8 cellular contexts compared by ENCODE assay signal in genomic region chr2:95682889-95683517, GRCh38.
DNase-seq lines count a peak whose midpoint lies in the region; ATAC-seq and TF ChIP-seq lines count a peak whose summit lies in the region.
"Not testable (repeated sequence)": the region's sequence is repeated elsewhere in the genome, so short reads cannot be mapped to it uniquely, and the experiment has no call there.

No MANE protein-coding gene starts in this region.

- not testable (repeated sequence) for TF ChIP-seq CTCF in PC-9 (conservative IDR thresholded peaks at IDR 0.05); colonic mucosa (IDR thresholded peaks at IDR 0.05); heart right ventricle (IDR thresholded peaks at IDR 0.05); sigmoid colon (IDR thresholded peaks at IDR 0.05)

- not testable (repeated sequence) for BruUV-seq in PC-9 (replicated peaks; lab: Mats Ljungman, UMichigan)

- H3K4me1 Mint-ChIP-seq in activated T-helper 2 cell treated with anti-CD3 and anti-CD28 coated beads, Interferon-gamma antibody, Interleukin-2, Interleukin-4, amounts not matched to agents 10 μg/mL and 5 μg/mL and 100 μg/mL, durations not matched to agents 14 hours and 24 hours and 36 hours (ENCODE audit: low read depth) = not testable (repeated sequence)

- CTCF ChIA-PET in PC-9 (lab: Charles Lee) = not testable (repeated sequence)

- not testable (repeated sequence) for TF ChIP-seq POLR2A in sigmoid colon (IDR thresholded peaks at IDR 0.05)

- not testable (repeated sequence) for TF ChIP-seq EP300 in sigmoid colon (IDR thresholded peaks at IDR 0.05)

- not testable (repeated sequence) for H3K9me2 ChIP-seq in PC-9 (ENCODE audit: insufficient read depth)

- H3K4me3 Mint-ChIP-seq in activated T-helper 2 cell treated with anti-CD3 and anti-CD28 coated beads, Interferon-gamma antibody, Interleukin-2, Interleukin-4, amounts not matched to agents 10 μg/mL and 5 μg/mL and 100 μg/mL, durations not matched to agents 14 hours and 24 hours and 36 hours (ENCODE audit: low read depth) = peak overlapping the region; percentile 71

- H3K36me3 Mint-ChIP-seq in activated T-helper 2 cell treated with anti-CD3 and anti-CD28 coated beads, Interferon-gamma antibody, Interleukin-2, Interleukin-4, amounts not matched to agents 10 μg/mL and 5 μg/mL and 100 μg/mL, durations not matched to agents 14 hours and 24 hours and 36 hours (ENCODE audit: low read depth) = not testable (repeated sequence)

- H3K4me2 ChIP-seq in PC-9 = peak overlapping the region; percentile 71

- H3F3A ChIP-seq in PC-9 (ENCODE audit: insufficient read depth, low read depth) = not testable (repeated sequence)

- not testable (repeated sequence) for H3K79me2 ChIP-seq in PC-9 (ENCODE audit: low read depth)

- not testable (repeated sequence) for H3K27ac Mint-ChIP-seq in activated T-helper 2 cell treated with anti-CD3 and anti-CD28 coated beads, Interferon-gamma antibody, Interleukin-2, Interleukin-4, amounts not matched to agents 10 μg/mL and 5 μg/mL and 100 μg/mL, durations not matched to agents 14 hours and 24 hours and 36 hours

- not testable (repeated sequence) for H3K9me3 Mint-ChIP-seq in activated T-helper 2 cell treated with anti-CD3 and anti-CD28 coated beads, Interferon-gamma antibody, Interleukin-2, Interleukin-4, amounts not matched to agents 10 μg/mL and 5 μg/mL and 100 μg/mL, durations not matched to agents 14 hours and 24 hours and 36 hours

- H3K27ac ChIP-seq in PC-9 = not testable (repeated sequence)
- H3K27ac ChIP-seq in colonic mucosa (peak overlapping the region; percentile 25), heart right ventricle (peak overlapping the region; percentile 50 to 79 (median 74)), mesodermal cell (ENCODE audit: low read depth, low read length, severe bottlenecking) (peak overlapping the region; percentile 66), sigmoid colon (peak overlapping the region; percentile 65 to 72 (median 70)), urinary bladder (ENCODE audit: low read depth) (peak overlapping the region; percentile 35)

- ATAC-seq in heart right ventricle = peak; percentile 22 to 54 (median 28)

- H3K4me3 ChIP-seq in PC-9 (peak overlapping the region; percentile 31; the same call in 1 of the 2 replicates), colonic mucosa (peak overlapping the region; percentile 28), heart right ventricle (peak overlapping the region in 9 of 10 donors; percentile 22 to 55 (median 48)), mesodermal cell (ENCODE audit: extremely low read depth, insufficient read depth, low read length, poor library complexity, severe bottlenecking) (peak overlapping the region; percentile 36), sigmoid colon (peak overlapping the region; percentile 5 to 51 (median 47)), urinary bladder (ENCODE audit: low read depth, low read length) (peak overlapping the region; percentile 34)

- intact Hi-C loops in PC-9 (cut with micrococcal nuclease; ENCODE audit: unreplicated experiment) = loop anchor here (5.0 kb wide), 1 partner anchor 156 kb away; no protein-coding TSS in a partner anchor
- intact Hi-C loops in activated T-helper 2 cell treated with anti-CD3 and anti-CD28 coated beads, Interferon-gamma antibody, Interleukin-2, Interleukin-4, amounts not matched to agents 10 μg/mL and 5 μg/mL and 100 μg/mL, durations not matched to agents 14 hours and 24 hours and 36 hours (cut with micrococcal nuclease); colonic mucosa (cut with DNase I); heart right ventricle (cut with DNase I); sigmoid colon (cut with DNase I): not testable (repeated sequence)

- H3K9ac ChIP-seq in colonic mucosa (ENCODE audit: low read depth in 2 of 2, low read length in 2 of 2) = peak overlapping the region in 1 of 2 donors; percentile 8

- H3K4me1 ChIP-seq in PC-9 (replicated peaks; ENCODE audit: insufficient read depth); colonic mucosa; mesodermal cell (ENCODE audit: control insufficient read depth, insufficient read depth, low read length, poor library complexity, severe bottlenecking); urinary bladder (ENCODE audit: insufficient read depth): not testable (repeated sequence)
- H3K4me1 ChIP-seq in heart right ventricle = peaks cover 0 to 23% (median 7%) of the 10 kb centered on the region in 9 donors
- peaks cover 0 to 14% (median 7%) of the 10 kb centered on the region in 4 donors for H3K4me1 ChIP-seq in sigmoid colon

- H3K27me3 Mint-ChIP-seq in activated T-helper 2 cell treated with anti-CD3 and anti-CD28 coated beads, Interferon-gamma antibody, Interleukin-2, Interleukin-4, amounts not matched to agents 10 μg/mL and 5 μg/mL and 100 μg/mL, durations not matched to agents 14 hours and 24 hours and 36 hours (ENCODE audit: low read depth) = peaks cover 27% of the 10 kb centered on the region

- not testable (repeated sequence) for H4K20me1 ChIP-seq in PC-9 (ENCODE audit: insufficient read depth)

- not testable (repeated sequence) for H2AFZ ChIP-seq in PC-9

- DNase-seq in Daoy (ENCODE audit: low read depth) (peak; percentile 5), heart right ventricle (peak in 1 of 2 donors; percentile 29)
- not testable (repeated sequence) for DNase-seq in PC-9; activated T-helper 2 cell treated with anti-CD3 and anti-CD28 coated beads, Interferon-gamma antibody, Interleukin-2, Interleukin-4, amounts not matched to agents 10 μg/mL and 5 μg/mL and 100 μg/mL, durations not matched to agents 14 hours and 24 hours and 36 hours (ENCODE audit: low spot score); colonic mucosa; sigmoid colon

- H3K9me3 ChIP-seq in PC-9 (ENCODE audit: insufficient read depth, low read depth); colonic mucosa; heart right ventricle; mesodermal cell (ENCODE audit: control insufficient read depth, low read length); sigmoid colon: not testable (repeated sequence)

- not testable (repeated sequence) for H3K36me3 ChIP-seq in PC-9 (ENCODE audit: low read depth); colonic mucosa; heart right ventricle; mesodermal cell (ENCODE audit: control insufficient read depth, insufficient read depth, low read length); sigmoid colon; urinary bladder (ENCODE audit: insufficient read depth)

- POLR2A ChIA-PET in PC-9 (lab: Charles Lee; ENCODE audit: unreplicated experiment) = not testable (repeated sequence)

- H3K27me3 ChIP-seq in PC-9 (ENCODE audit: insufficient read depth, low read depth) = peaks cover 14% of the 10 kb centered on the region
- not testable (repeated sequence) for H3K27me3 ChIP-seq in colonic mucosa, heart right ventricle, sigmoid colon

- WGBS in heart right ventricle, 2 donors = 7 to 8% methylated on average over 19 of the region's 19 CpGs
- 20% methylated on average over 4 of the region's 19 CpGs for WGBS in mesodermal cell (ENCODE audit: insufficient coverage in 2 of 2), 2 experiments
- WGBS in sigmoid colon, 2 donors = 6 to 9% methylated on average over 19 of the region's 19 CpGs
- 6% methylated on average over 19 of the region's 19 CpGs for WGBS in urinary bladder
